In the genomic region with DNA sequence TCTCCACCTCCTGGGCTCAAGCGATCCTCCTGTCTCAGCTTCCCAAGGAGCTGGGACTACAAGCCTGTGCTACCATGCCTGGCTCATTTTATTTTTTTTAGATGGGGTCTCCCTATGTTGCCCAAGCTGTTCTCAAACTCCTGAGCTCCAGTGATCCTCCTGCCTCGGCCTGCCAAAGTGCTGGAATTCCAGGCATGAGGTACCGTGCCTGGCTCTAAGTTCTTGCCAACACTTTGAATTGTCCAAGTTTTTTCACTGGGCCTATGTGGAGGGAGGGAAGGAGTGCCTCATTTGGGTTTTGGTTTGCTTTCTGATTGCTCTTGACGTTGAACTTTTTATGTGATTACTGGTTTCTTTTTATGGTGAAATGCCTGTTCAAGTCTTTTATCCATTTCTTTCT, we compare ENCODE assay signal across 8 cellular contexts. TPM values are rescaled to one million over a fixed set of nuclear protein-coding genes. Genes with fewer than 3 reads are reported as not detected.
"Had no signal": no experiment of that assay in that cellular context is flagged by ENCODE, and none has a peak within 500 bp of the region (broad histone marks: within the 10 kb centered on the region; RNA-seq: fewer than 3 reads in every experiment).

No MANE protein-coding gene starts in this region.

- DNase-seq: GM23248, GOT3, H9, HCEC 1CT, KBM-7 had no signal

- FAIRE-seq: H54, HTR-8/SVneo had no signal

- H3K27ac ChIP-seq: GM23248 had no signal

- H2AFZ ChIP-seq: GM23248 had no signal

- H3K4me3 ChIP-seq: GM23248 had no signal

- H3K9ac ChIP-seq: GM23248 had no signal

RNA-seq across cellular contexts. Expression of gene UNC13A, which starts 4.4 kb away (rescaled TPM):
- polyA plus RNA-seq: IgD-negative memory B cell had no signal
